ENCODE assay signal across 1 cellular context in genomic region chr13:63901630-63902029, GRCh38.
TF ChIP-seq lines count a peak whose summit lies in the region.

No MANE protein-coding gene starts in this region.

TF ChIP-seq in SK-N-SH, 30 proteins besides CTCF, POLR2A, EP300 and RAD21 (continued from another document):
- no peak for TF ChIP-seq USF2 (IDR thresholded peaks at IDR 0.05; ENCODE audit: borderline replicate concordance, low read depth, low read length)
